ENCODE assay signal across 8 cellular contexts in genomic region chr12:85036736-85037135, GRCh38. TPM values are rescaled to one million over a fixed set of nuclear protein-coding genes. Genes with fewer than 3 reads are reported as not detected.
DNase-seq lines count a peak whose midpoint lies in the region; ATAC-seq and TF ChIP-seq lines count a peak whose summit lies in the region.

No MANE protein-coding gene starts in this region.

- H3K27ac ChIP-seq in KMS-11 (peak overlapping the region; percentile 69), ectodermal cell (ENCODE audit: insufficient read depth, low read depth, low read length, poor library complexity, severe bottlenecking) (peak overlapping the region; percentile 70), parathyroid adenoma (peak overlapping the region; percentile 43)

- H3K9me3 ChIP-seq in ES-I3 (ENCODE audit: control insufficient read depth, insufficient read depth, low read length) (no peaks in the 10 kb centered on the region), ectodermal cell (ENCODE audit: control insufficient read depth, low read length) (no peaks in the 10 kb centered on the region), parathyroid adenoma (ENCODE audit: control insufficient read depth, low read length) (no peaks in the 10 kb centered on the region)

- 4 to 8% methylated on average over 2 of the region's 3 CpGs for WGBS in ectodermal cell, 2 experiments

- H3K27me3 ChIP-seq in KMS-11 (ENCODE audit: insufficient read depth, low read depth) = no peaks in the 10 kb centered on the region
- H3K27me3 ChIP-seq in ectodermal cell (ENCODE audit: control insufficient read depth, insufficient read depth, low read length, poor library complexity, severe bottlenecking) = no peaks in the 10 kb centered on the region
- no peaks in the 10 kb centered on the region for H3K27me3 ChIP-seq in parathyroid adenoma (ENCODE audit: control insufficient read depth, insufficient read depth, low read length)

- H3K4me3 ChIP-seq in KMS-11 (IDR thresholded peaks at IDR 0.05; ENCODE audit: insufficient read depth, low read depth, low read length) = no peak overlapping the region
- H3K4me3 ChIP-seq in ectodermal cell (ENCODE audit: insufficient read depth, low read depth, low read length) = peak overlapping the region; percentile 53
- H3K4me3 ChIP-seq in parathyroid adenoma (ENCODE audit: low read depth, low read length) = peak overlapping the region; percentile 87

- ATAC-seq in HG03565 (IDR thresholded peaks at IDR 0.05; ENCODE audit: unreplicated experiment) = no peak

- H3K79me2 ChIP-seq in KMS-11 (ENCODE audit: insufficient read depth, low read depth) (no peaks in the 10 kb centered on the region), parathyroid adenoma (no peaks in the 10 kb centered on the region)

- no peaks in the 10 kb centered on the region for H3K36me3 ChIP-seq in ES-I3 (ENCODE audit: insufficient read depth, low read length)
- H3K36me3 ChIP-seq in KMS-11 (ENCODE audit: insufficient read depth) = no peaks in the 10 kb centered on the region
- no peaks in the 10 kb centered on the region for H3K36me3 ChIP-seq in ectodermal cell (ENCODE audit: control insufficient read depth, insufficient read depth, low read length)
- H3K36me3 ChIP-seq in parathyroid adenoma (ENCODE audit: control insufficient read depth, insufficient read depth, low read length) = no peaks in the 10 kb centered on the region

- no peak for TF ChIP-seq CTCF in KMS-11 (conservative IDR thresholded peaks at IDR 0.05; ENCODE audit: low read depth, low read length)
- no peak for TF ChIP-seq CTCF in parathyroid adenoma (IDR thresholded peaks at IDR 0.05)

- H2AFZ ChIP-seq in KMS-11 (ENCODE audit: low read depth) (peak overlapping the region; percentile 85), parathyroid adenoma (peak overlapping the region; percentile 87)

- no peaks in the 10 kb centered on the region for H4K20me1 ChIP-seq in KMS-11 (ENCODE audit: insufficient read depth)

- H3K4me2 ChIP-seq in KMS-11 (peak overlapping the region; percentile 90), parathyroid adenoma (ENCODE audit: low read length) (peak overlapping the region; percentile 80)

- H3K9ac ChIP-seq in ES-I3 (ENCODE audit: low read depth, low read length) (peak overlapping the region; percentile 76; the same call in 1 of the 2 replicates), KMS-11 (peak overlapping the region; percentile 70), parathyroid adenoma (no peak overlapping the region)

- no peak for DNase-seq in KG1 (lab: John Stamatoyannopoulos, UW)
- no peak for DNase-seq in anterior cingulate cortex (lab: John Stamatoyannopoulos, UW)
- DNase-seq in SIG-M5 treated with dmso at 0.1 percent for 504 hours (lab: John Stamatoyannopoulos, UW; ENCODE audit: unreplicated experiment) = no peak

- no peaks in the 10 kb centered on the region for H3K4me1 ChIP-seq in ES-I3 (ENCODE audit: insufficient read depth, low read length)
- peaks cover 11% of the 10 kb centered on the region for H3K4me1 ChIP-seq in KMS-11 (ENCODE audit: low read depth, poor library complexity, severe bottlenecking)
- no peaks in the 10 kb centered on the region for H3K4me1 ChIP-seq in ectodermal cell (ENCODE audit: control insufficient read depth, insufficient read depth, low read length)
- no peaks in the 10 kb centered on the region for H3K4me1 ChIP-seq in parathyroid adenoma

RNA-seq across cellular contexts. Expression of gene LRRIQ1, which starts 0.6 kb away (rescaled TPM):
- 7.6 TPM for polyA plus RNA-seq in ectodermal cell (2013, experiment 1 of 4)
- 10.1 TPM for polyA plus RNA-seq in ectodermal cell (2013, experiment 2 of 4)
- polyA plus RNA-seq in ectodermal cell (2013, experiment 3 of 4) = 7.4 TPM
- polyA plus RNA-seq in ectodermal cell (2013, experiment 4 of 4) = 8.9 TPM

RNA-seq across cellular contexts. Expression of gene TSPAN19, which starts 0.7 kb away (rescaled TPM):
- polyA plus RNA-seq in ectodermal cell (2013, experiment 1 of 4) = 2.2 TPM
- 2.4 TPM for polyA plus RNA-seq in ectodermal cell (2013, experiment 2 of 4)
- 2.0 TPM for polyA plus RNA-seq in ectodermal cell (2013, experiment 3 of 4)
- polyA plus RNA-seq in ectodermal cell (2013, experiment 4 of 4) = 3.9 TPM
